Comparison of ENCODE assay signal across 8 cellular contexts in the genomic region with DNA sequence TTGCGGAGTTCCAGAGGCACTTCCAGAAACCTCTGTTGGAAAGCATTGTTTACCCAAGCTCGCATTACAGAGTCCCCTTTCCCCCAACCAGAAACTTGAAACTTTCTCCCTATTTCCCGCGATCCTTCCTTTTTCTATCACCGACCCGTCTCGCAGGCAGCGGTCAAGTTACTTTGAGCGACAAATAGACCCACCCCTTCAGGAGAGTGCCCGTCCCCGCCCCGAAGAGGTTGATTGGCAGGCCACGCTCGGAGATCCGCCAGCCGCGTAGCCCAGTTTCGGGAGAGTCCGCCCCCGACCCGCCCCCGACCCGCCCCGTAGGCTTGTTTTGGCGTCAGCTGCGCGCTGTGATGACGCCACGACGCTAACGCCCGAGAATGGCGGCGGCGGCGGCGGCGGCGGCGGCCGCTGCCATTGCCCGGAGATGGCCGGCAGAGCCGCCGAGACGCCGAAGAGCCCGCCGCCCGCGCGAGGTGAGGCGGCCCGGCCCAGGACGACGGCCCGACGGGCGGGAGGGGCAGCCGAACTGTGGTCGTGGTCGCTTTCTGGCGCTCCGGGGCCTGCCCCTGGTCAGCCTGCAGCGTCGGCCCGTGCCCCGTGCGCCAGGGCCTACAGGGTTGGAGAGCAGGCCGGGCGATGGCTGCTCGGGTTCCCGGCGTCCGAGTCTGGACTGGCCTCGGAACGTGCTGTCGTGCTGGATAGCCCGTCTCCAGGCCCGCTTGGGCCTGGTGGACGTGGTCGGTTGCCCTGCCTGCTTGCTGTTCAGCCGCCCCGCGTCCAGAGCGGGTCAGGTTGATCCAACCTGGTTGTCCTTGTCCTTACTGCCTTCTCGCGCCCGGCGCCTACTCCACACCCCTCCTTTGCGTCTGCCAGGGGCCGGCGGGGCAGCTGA. TPM values are rescaled to one million over a fixed set of nuclear protein-coding genes. Genes with fewer than 3 reads are reported as not detected.
DNase-seq lines count a peak whose midpoint lies in the region; ATAC-seq lines count a peak whose summit lies in the region.

A gene (plus strand): TSS at position 356 of the 892 bp plus-strand sequence. CDS start 15,496 bp downstream, outside the sequence.

- H3K79me1 ChIP-seq in mesenchymal stem cell (replicated peaks; ENCODE audit: low read length, poor library complexity, severe bottlenecking), result peaks cover 11% of the 10 kb centered on the region

- no peaks in the 10 kb centered on the region for H3K9me3 Mint-ChIP-seq in effector memory CD8-positive, alpha-beta T cell

- peak within 1 kb of the TSS; percentile 95 to 97 for H3K27ac Mint-ChIP-seq in effector memory CD8-positive, alpha-beta T cell

- peaks cover 8% of the 10 kb centered on the region for H3K4me1 ChIP-seq in mesenchymal stem cell (ENCODE audit: control insufficient read depth, insufficient read depth, low read depth, low read length)

- WGBS in mesenchymal stem cell, result under 1% methylated on average over 86 of the region's 93 CpGs

- H3K23ac ChIP-seq in mesenchymal stem cell (ENCODE audit: low read length in 2 of 2), result peak within 1 kb of the TSS; percentile 90 to 93

- H3K9me3 ChIP-seq in mesenchymal stem cell (ENCODE audit: control insufficient read depth, low read length), result no peaks in the 10 kb centered on the region

- H2BK15ac ChIP-seq in mesenchymal stem cell (ENCODE audit: low read depth, poor library complexity, severe bottlenecking), result peak within 1 kb of the TSS; percentile 67

- H3K36me3 ChIP-seq in mesenchymal stem cell (ENCODE audit: control insufficient read depth in 1 of 2, insufficient read depth in 2 of 2, low read depth in 1 of 2, low read length in 2 of 2), result peaks cover 0 to 10% of the 10 kb centered on the region in 2 experiments

- no peaks in the 10 kb centered on the region for H3K27me3 ChIP-seq in mesenchymal stem cell (ENCODE audit: control insufficient read depth in 1 of 2, insufficient read depth in 1 of 2, low read length in 2 of 2)

- H2AK5ac ChIP-seq in mesenchymal stem cell (ENCODE audit: low read length, severe bottlenecking), result peak within 1 kb of the TSS; percentile 65

- peak within 1 kb of the TSS in 1 of 2 experiments; percentile 99 for H3K14ac ChIP-seq in mesenchymal stem cell (ENCODE audit: low read length in 2 of 2)

- H4K8ac ChIP-seq in mesenchymal stem cell (ENCODE audit: low read length), result peak within 1 kb of the TSS; percentile 99

- peak within 1 kb of the TSS; percentile 99 to 100 for H3K4me3 ChIP-seq in mesenchymal stem cell (ENCODE audit: insufficient read depth in 1 of 2, low read depth in 1 of 2, low read length in 2 of 2)

- H3K9ac ChIP-seq in mesenchymal stem cell (ENCODE audit: low read length), result peak within 1 kb of the TSS; percentile 100

- H2BK120ac ChIP-seq in mesenchymal stem cell (ENCODE audit: low read depth, low read length), result peak within 1 kb of the TSS; percentile 79

- H3K36me3 Mint-ChIP-seq in effector memory CD8-positive, alpha-beta T cell (ENCODE audit: insufficient read depth), result peaks cover 8% of the 10 kb centered on the region

- H3K4me2 ChIP-seq in mesenchymal stem cell (ENCODE audit: low read length, poor library complexity, severe bottlenecking), result peak within 1 kb of the TSS; percentile 78

- H3K27me3 Mint-ChIP-seq in effector memory CD8-positive, alpha-beta T cell, result no peaks in the 10 kb centered on the region

- peaks cover 18 to 22% of the 10 kb centered on the region in 2 donors for H3K4me1 Mint-ChIP-seq in effector memory CD8-positive, alpha-beta T cell (ENCODE audit: low read depth in 2 of 2)

- H2AFZ ChIP-seq in mesenchymal stem cell (ENCODE audit: low read depth, low read length), result peak within 1 kb of the TSS; percentile 94

- H3K27ac ChIP-seq in mesenchymal stem cell (ENCODE audit: low read length, poor library complexity, severe bottlenecking), result peak within 1 kb of the TSS; percentile 63

- H3K18ac ChIP-seq in mesenchymal stem cell (ENCODE audit: low read depth in 1 of 2, low read length in 2 of 2), result peak within 1 kb of the TSS; percentile 92 to 97

- peak; percentile 96 for DNase-seq in COLO668 (lab: John Stamatoyannopoulos, UW; ENCODE audit: unreplicated experiment)
- DNase-seq in HUDEP-2 (lab: John Stamatoyannopoulos, UW; ENCODE audit: unreplicated experiment in 76 of 76), result peak in 74 of 76 experiments; percentile 53 to 98 (median 92)
- peak; percentile 96 for DNase-seq in NOMO-1 treated with dmso at 0.1 percent for 144 hours (lab: John Stamatoyannopoulos, UW; ENCODE audit: unreplicated experiment)
- DNase-seq in activated CD8-positive, alpha-beta memory T cell treated with anti-CD3 and anti-CD28 coated beads for 48 hours (ENCODE audit: low read depth in 2 of 3, low spot score in 2 of 3), result peak; percentile 70 to 89 (median 89)
- peak; percentile 82 to 87 (median 87) for DNase-seq in effector memory CD8-positive, alpha-beta T cell
- peak; percentile 95 for DNase-seq in mesenchymal stem cell
- peak; percentile 85 for DNase-seq in stimulated activated CD8-positive, alpha-beta memory T cell treated with anti-CD3 and anti-CD28 coated beads, Interleukin-12 subunit alpha, Interleukin-12 subunit beta, amount 100 ng/mL, for 24 hours (ENCODE audit: extremely low read depth)

- H3K4me3 Mint-ChIP-seq in effector memory CD8-positive, alpha-beta T cell, result peak within 1 kb of the TSS; percentile 94 to 95

- ATAC-seq in GM21367 (IDR thresholded peaks at IDR 0.05; ENCODE audit: unreplicated experiment), result peak; percentile 82
- peak; percentile 98 for ATAC-seq in effector memory CD8-positive, alpha-beta T cell (replicated peaks)

- H2BK5ac ChIP-seq in mesenchymal stem cell (ENCODE audit: low read depth, low read length, poor library complexity, severe bottlenecking), result peak within 1 kb of the TSS; percentile 76

- peak within 1 kb of the TSS; percentile 94 for H4K91ac ChIP-seq in mesenchymal stem cell (ENCODE audit: low read length)

- peak within 1 kb of the TSS; percentile 83 to 91 for H3K4ac ChIP-seq in mesenchymal stem cell (ENCODE audit: low read depth in 1 of 2, low read length in 2 of 2)

- H2BK12ac ChIP-seq in mesenchymal stem cell (ENCODE audit: low read length in 2 of 2), result peak within 1 kb of the TSS in 1 of 2 experiments; percentile 71

RNA-seq across cellular contexts. Expression of the gene that starts here (rescaled TPM):
- polyA plus RNA-seq in mesenchymal stem cell (2013, experiment 1 of 2), result 17.8 TPM
- 21.8 TPM for polyA plus RNA-seq in mesenchymal stem cell (2013, experiment 2 of 2)

Comparison
In these comparisons a context has a peak if more than half of its experiments do, and no peak if none do; other contexts are left out.
1. Peak in every context shown above with its lines: DNase-seq, ATAC-seq, H3K4me3 ChIP-seq and H3K27ac ChIP-seq.